Comparison of ENCODE assay signal across 9 cellular contexts in genomic region chr4:159227984-159228383, GRCh38.
DNase-seq lines count a peak whose midpoint lies in the region; TF ChIP-seq lines count a peak whose summit lies in the region.
"Had no signal": no experiment of that assay in that cellular context is flagged by ENCODE, and none has a peak within 500 bp of the region (broad histone marks: within the 10 kb centered on the region; RNA-seq: fewer than 3 reads in every experiment).

No MANE protein-coding gene starts in this region.

- H3K9me3 ChIP-seq in GM23248 (ENCODE audit: low read depth) (no peaks in the 10 kb centered on the region), hepatocyte (ENCODE audit: low read depth) (no peaks in the 10 kb centered on the region)

- 22 to 37% methylated on average over 11 of the region's 11 CpGs for WGBS in GM23248 (ENCODE audit: low coverage in 1 of 2, low lambda C conversion rate in 2 of 2, missing lambda C conversion rate in 2 of 2), 2 experiments
- WGBS in hepatocyte (ENCODE audit: low lambda C conversion rate, missing lambda C conversion rate), result 28% methylated on average over 11 of the region's 11 CpGs

- H3K4me1 ChIP-seq in GM23248 (ENCODE audit: insufficient read depth) (peaks cover 27% of the 10 kb centered on the region), hepatocyte (ENCODE audit: insufficient read depth) (peaks cover 34% of the 10 kb centered on the region)

- DNase-seq in GM23248 (peak; percentile 82), astrocyte of the spinal cord (ENCODE audit: low read depth, low spot score) (peak; percentile 83), hepatocyte (ENCODE audit: low spot score) (peak; percentile 80), renal cortical epithelial cell (ENCODE audit: low read depth) (peak; percentile 88), NCI-H1092 treated with DMSO at 0.1 percent for 48 hours (lab: John Stamatoyannopoulos, UW) (no peak), DMS79 treated with DMSO at 0.1 percent for 48 hours (lab: John Stamatoyannopoulos, UW) (no peak), CD14-positive monocyte (ENCODE audit: low spot score) (no peak), NK-92 (lab: John Stamatoyannopoulos, UW; ENCODE audit: unreplicated experiment) (no peak)

- no peaks in the 10 kb centered on the region for H3K9me2 ChIP-seq in GM23248 (ENCODE audit: insufficient read depth)
- no peaks in the 10 kb centered on the region for H3K9me2 ChIP-seq in hepatocyte (replicated peaks; ENCODE audit: insufficient read depth)

- no peaks in the 10 kb centered on the region for H4K20me1 ChIP-seq in GM23248 (ENCODE audit: insufficient read depth)
- no peaks in the 10 kb centered on the region for H4K20me1 ChIP-seq in hepatocyte (ENCODE audit: insufficient read depth, poor library complexity, severe bottlenecking)

- peaks cover 7% of the 10 kb centered on the region; the same call in 1 of the 2 replicates for H3F3A ChIP-seq in GM23248 (ENCODE audit: insufficient read depth)

- H3K4me1 Mint-ChIP-seq in CD14-positive monocyte, result peaks cover 11% of the 10 kb centered on the region

- no peak overlapping the region for H3K4me3 Mint-ChIP-seq in CD14-positive monocyte
- H3K4me3 Mint-ChIP-seq: T-helper 1 cell treated with Interleukin-12 subunit alpha and Interleukin-12 subunit beta and Interleukin-4 antibody, amounts not matched to agents 30 μg/mL and 1 μg/mL, for 36 hours had no signal

- H3K9me3 Mint-ChIP-seq in CD14-positive monocyte, result peaks cover 0 to 3% (median 0%) of the 10 kb centered on the region in 7 donors
- H3K9me3 Mint-ChIP-seq: T-helper 1 cell treated with Interleukin-12 subunit alpha and Interleukin-12 subunit beta and Interleukin-4 antibody, amounts not matched to agents 30 μg/mL and 1 μg/mL, for 36 hours had no signal

- TF ChIP-seq CTCF in astrocyte of the spinal cord (IDR thresholded peaks at IDR 0.05; ENCODE audit: low read depth, low read length) (no peak), hepatocyte (IDR thresholded peaks at IDR 0.05; ENCODE audit: poor library complexity) (no peak), CD14-positive monocyte (IDR thresholded peaks at IDR 0.05) (no peak)

- intact Hi-C loops in CD14-positive monocyte (cut with micrococcal nuclease), result no loop called here

- H3K27ac ChIP-seq in GM23248, result peak overlapping the region; percentile 54
- peak overlapping the region; percentile 89 for H3K27ac ChIP-seq in hepatocyte

- no peaks in the 10 kb centered on the region for H3K36me3 ChIP-seq in GM23248 (ENCODE audit: low read depth)
- H3K36me3 ChIP-seq in hepatocyte (replicated peaks; ENCODE audit: insufficient read depth, low read depth), result no peaks in the 10 kb centered on the region

- H3K27ac Mint-ChIP-seq in CD14-positive monocyte, result no peak overlapping the region
- H3K27ac Mint-ChIP-seq: T-helper 1 cell treated with Interleukin-12 subunit alpha and Interleukin-12 subunit beta and Interleukin-4 antibody, amounts not matched to agents 30 μg/mL and 1 μg/mL, for 36 hours had no signal

- H3K4me3 ChIP-seq in GM23248 (peak overlapping the region; percentile 65), astrocyte of the spinal cord (ENCODE audit: low read depth, low read length) (peak overlapping the region; percentile 6), hepatocyte (peak overlapping the region; percentile 1)

- H3K4me2 ChIP-seq in GM23248 (ENCODE audit: unreplicated experiment) (peak overlapping the region; percentile 74), hepatocyte (peak overlapping the region; percentile 70)

- H2AFZ ChIP-seq in GM23248 (no peak overlapping the region), hepatocyte (peak overlapping the region; percentile 15)

- no peaks in the 10 kb centered on the region for H3K27me3 Mint-ChIP-seq in CD14-positive monocyte (ENCODE audit: low read depth in 3 of 3)

- H3K9ac ChIP-seq in GM23248, result peak overlapping the region; percentile 47

- in situ Hi-C loops in GM23248 (cut with MboI) (no loop called here), astrocyte of the spinal cord (cut with HindIII; ENCODE audit: low sequenced_read_pairs) (no loop called here)

- H3K27me3 ChIP-seq in GM23248 (replicated peaks; ENCODE audit: insufficient read depth) (no peaks in the 10 kb centered on the region), hepatocyte (no peaks in the 10 kb centered on the region)

- peaks cover 0 to 9% of the 10 kb centered on the region in 2 donors for H3K36me3 Mint-ChIP-seq in CD14-positive monocyte

- H3K79me2 ChIP-seq in GM23248 (ENCODE audit: insufficient read depth), result peaks cover 85% of the 10 kb centered on the region
- peaks cover 85% of the 10 kb centered on the region for H3K79me2 ChIP-seq in hepatocyte

Comparison
In these comparisons a context has a peak if more than half of its experiments do, and no peak if none do; other contexts are left out.
1. DNase-seq: peak in GM23248 (single experiment), astrocyte of the spinal cord (single experiment), hepatocyte (single experiment) and renal cortical epithelial cell (single experiment); none in NCI-H1092 treated with DMSO at 0.1 percent for 48 hours (single experiment), DMS79 treated with DMSO at 0.1 percent for 48 hours (single experiment), CD14-positive monocyte (single experiment) and NK-92 (single experiment).
2. H3K4me3 ChIP-seq: peak in every context shown above with its lines; median percentile 65 in GM23248; 6 in astrocyte of the spinal cord; 1 in hepatocyte.